In genomic region chr14:102020058-102020971, GRCh38 we compare ENCODE assay signal across 10 cellular contexts. TPM values are rescaled to one million over a fixed set of nuclear protein-coding genes. Genes with fewer than 3 reads are reported as not detected.
DNase-seq lines count a peak whose midpoint lies in the region; ATAC-seq and TF ChIP-seq lines count a peak whose summit lies in the region.
"Had no signal": no experiment of that assay in that cellular context is flagged by ENCODE, and none has a peak within 500 bp of the region (broad histone marks: within the 10 kb centered on the region; RNA-seq: fewer than 3 reads in every experiment).

No MANE protein-coding gene starts in this region.

- no peaks in the 10 kb centered on the region for H3K9me3 Mint-ChIP-seq in activated naive CD4-positive, alpha-beta T cell treated with anti-CD3 and anti-CD28 coated beads, Interleukin-2, amount 10 ng/mL, durations not matched to agents 7 days and 5 days
- H3K9me3 Mint-ChIP-seq in natural killer cell = no peaks in the 10 kb centered on the region

- CTCF ChIA-PET in activated naive CD4-positive, alpha-beta T cell treated with anti-CD3 and anti-CD28 coated beads, Interleukin-2, amount 10 ng/mL, durations not matched to agents 7 days and 5 days (lab: Charles Lee) = interaction anchor here (0.7 to 1.6 kb wide), 3 partner anchors 10 to 249 kb away, joined by 3 to 5 read pairs (median 3); no protein-coding TSS in a partner anchor

- peaks cover 73% of the 10 kb centered on the region for H3K36me3 Mint-ChIP-seq in activated naive CD4-positive, alpha-beta T cell treated with anti-CD3 and anti-CD28 coated beads, Interleukin-2, amount 10 ng/mL, durations not matched to agents 7 days and 5 days
- peaks cover 7% of the 10 kb centered on the region for H3K36me3 Mint-ChIP-seq in natural killer cell

- no peaks in the 10 kb centered on the region for H3K27me3 ChIP-seq in adrenal gland

- H3K4me1 ChIP-seq in adrenal gland (replicated peaks in 1 of 2) = no peaks in the 10 kb centered on the region

- H3K36me3 ChIP-seq in adrenal gland (replicated peaks in 1 of 2) = peaks cover 0 to 96% of the 10 kb centered on the region in 2 donors

- peak in 2 of 3 donors; percentile 20 to 29 for ATAC-seq in natural killer cell
- ATAC-seq in GM19395 (IDR thresholded peaks at IDR 0.05; ENCODE audit: unreplicated experiment) = no peak

- peaks cover 32% of the 10 kb centered on the region for H3K4me1 Mint-ChIP-seq in activated naive CD4-positive, alpha-beta T cell treated with anti-CD3 and anti-CD28 coated beads, Interleukin-2, amount 10 ng/mL, durations not matched to agents 7 days and 5 days
- no peaks in the 10 kb centered on the region for H3K4me1 Mint-ChIP-seq in natural killer cell

- no peaks in the 10 kb centered on the region for H3K27me3 Mint-ChIP-seq in activated naive CD4-positive, alpha-beta T cell treated with anti-CD3 and anti-CD28 coated beads, Interleukin-2, amount 10 ng/mL, durations not matched to agents 7 days and 5 days
- H3K27me3 Mint-ChIP-seq in natural killer cell (ENCODE audit: low read depth in 2 of 2) = no peaks in the 10 kb centered on the region

- DNase-seq in AG08395 (ENCODE audit: low spot score) = peak; percentile 83
- peak; percentile 8 for DNase-seq in MV-4-11 (lab: John Stamatoyannopoulos, UW)
- DNase-seq in activated naive CD4-positive, alpha-beta T cell treated with anti-CD3 and anti-CD28 coated beads, Interleukin-2, amount 10 ng/mL, durations not matched to agents 7 days and 5 days = peak; percentile 75
- no peak for DNase-seq in natural killer cell
- no peak for DNase-seq in adrenal gland
- no peak for DNase-seq in NCI-H2029 (lab: John Stamatoyannopoulos, UW)
- DNase-seq in Kasumi-1 (lab: John Stamatoyannopoulos, UW) = no peak
- DNase-seq: DMS153, NCI-H2029 treated with DMSO at 0.1 percent for 48 hours had no signal

- H3K27ac ChIP-seq in adrenal gland = no peak overlapping the region

- no peak overlapping the region for H3K4me3 ChIP-seq in adrenal gland

- intact Hi-C loops in natural killer cell (cut with micrococcal nuclease) = no loop called here
- intact Hi-C loops in adrenal gland (cut with DNase I) = no loop called here

- no peak for TF ChIP-seq CTCF in natural killer cell (IDR thresholded peaks at IDR 0.05)
- no peak for TF ChIP-seq CTCF in adrenal gland (IDR thresholded peaks at IDR 0.05)

- peak overlapping the region; percentile 93 for H3K27ac Mint-ChIP-seq in activated naive CD4-positive, alpha-beta T cell treated with anti-CD3 and anti-CD28 coated beads, Interleukin-2, amount 10 ng/mL, durations not matched to agents 7 days and 5 days
- peak overlapping the region in 1 of 2 donors; percentile 18 for H3K27ac Mint-ChIP-seq in natural killer cell

- peak overlapping the region; percentile 47 for H3K4me3 Mint-ChIP-seq in activated naive CD4-positive, alpha-beta T cell treated with anti-CD3 and anti-CD28 coated beads, Interleukin-2, amount 10 ng/mL, durations not matched to agents 7 days and 5 days
- H3K4me3 Mint-ChIP-seq in natural killer cell = no peak overlapping the region

- 81 to 86% (median 84%) methylated on average over 10 to 13 of the region's 13 CpGs for WGBS in adrenal gland, 4 donors

- TF ChIP-seq POLR2A in adrenal gland (IDR thresholded peaks at IDR 0.05) = no peak

- no peaks in the 10 kb centered on the region for H3K9me3 ChIP-seq in adrenal gland (replicated peaks in 1 of 3)

RNA-seq across cellular contexts. Expression of gene DYNC1H1, which starts 55.9 kb away (rescaled TPM):
- total RNA-seq in natural killer cell = 100 to 1,000 TPM; 313 to 381 (median 349) TPM
- 100 to 1,000 TPM; 295 to 509 (median 370) TPM for total RNA-seq in adrenal gland
- 100 to 1,000 TPM; 202 to 337 (median 273) TPM for polyA plus RNA-seq in adrenal gland

Comparison
In these comparisons a context has a peak if more than half of its experiments do, and no peak if none do; other contexts are left out.
1. DNase-seq: peak in AG08395 (single experiment), MV-4-11 (single experiment) and activated naive CD4-positive, alpha-beta T cell treated with anti-CD3 and anti-CD28 coated beads, Interleukin-2, amount 10 ng/mL, durations not matched to agents 7 days and 5 days (single experiment); none in natural killer cell (single experiment), adrenal gland (0 of 7), NCI-H2029 (single experiment) and Kasumi-1 (0 of 2).